Comparison of ENCODE assay signal across 22 cellular contexts in the genomic region with DNA sequence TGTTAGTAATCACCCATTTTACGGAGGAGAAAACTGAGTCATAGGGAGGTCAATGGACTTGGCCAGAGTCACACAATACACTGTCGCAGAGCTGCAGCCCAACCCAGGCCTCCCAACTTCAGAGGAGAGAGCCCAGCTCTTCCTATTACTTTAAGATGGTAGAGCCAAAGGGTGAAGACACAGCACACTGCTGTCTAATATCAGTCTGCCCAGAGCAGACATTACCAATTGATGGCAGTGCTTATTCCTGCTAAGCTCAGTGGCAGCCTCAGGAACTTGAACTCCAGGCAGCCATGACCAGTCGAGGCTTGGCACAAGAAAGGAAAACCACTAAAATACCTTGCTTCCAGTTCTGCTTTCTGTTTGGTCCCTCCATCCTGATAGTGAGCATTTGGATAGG. TPM values are rescaled to one million over a fixed set of nuclear protein-coding genes. Genes with fewer than 3 reads are reported as not detected.
"Had no signal": no experiment of that assay in that cellular context is flagged by ENCODE, and none has a peak within 500 bp of the region (broad histone marks: within the 10 kb centered on the region; RNA-seq: fewer than 3 reads in every experiment).

No MANE protein-coding gene starts in this region.

- H3K27me3 Mint-ChIP-seq: activated B cell treated with CpG ODN at 0.5 μM for 24 hours; activated CD4-positive, alpha-beta memory T cell treated with anti-CD3 and anti-CD28 coated beads, Interleukin-2, amount 10 ng/mL, durations not matched to agents 7 days and 5 days; activated CD8-positive, alpha-beta memory T cell treated with anti-CD3 and anti-CD28 coated beads, Interleukin-2, amount 10 ng/mL, durations not matched to agents 7 days and 5 days; activated naive CD8-positive, alpha-beta T cell; natural killer cell treated with Interleukin-12 subunit alpha and Interleukin-12 subunit beta and Interleukin-15 and Interleukin-18, amount 100 ng/mL, for 72 hours; type B pancreatic cell had no signal

- H3K27ac Mint-ChIP-seq: activated B cell treated with CpG ODN at 0.5 μM for 24 hours; activated CD4-positive, alpha-beta memory T cell treated with anti-CD3 and anti-CD28 coated beads, Interleukin-2, amount 10 ng/mL, durations not matched to agents 7 days and 5 days; activated CD8-positive, alpha-beta memory T cell treated with anti-CD3 and anti-CD28 coated beads, Interleukin-2, amount 10 ng/mL, durations not matched to agents 7 days and 5 days; activated naive CD8-positive, alpha-beta T cell; mesothelial cell of epicardium; natural killer cell treated with Interleukin-12 subunit alpha and Interleukin-12 subunit beta and Interleukin-15 and Interleukin-18, amount 100 ng/mL, for 72 hours; stimulated activated effector memory CD8-positive, alpha-beta T cell treated with anti-CD3 and anti-CD28 coated beads, Interleukin-12 subunit alpha, Interleukin-12 subunit beta, amount 100 ng/mL, for 72 hours; T-helper 2 cell treated with Interferon-gamma antibody and Interleukin-4, amounts not matched to agents 5 μg/mL and 100 μg/mL, for 36 hours; type B pancreatic cell had no signal

- H3K4me1 ChIP-seq: testis had no signal

- H3K9me3 ChIP-seq: esophagus squamous epithelium, left lung, sigmoid colon, testis had no signal

- H3K4me3 Mint-ChIP-seq: activated B cell treated with CpG ODN at 0.5 μM for 24 hours; activated CD4-positive, alpha-beta memory T cell treated with anti-CD3 and anti-CD28 coated beads, Interleukin-2, amount 10 ng/mL, durations not matched to agents 7 days and 5 days; activated CD8-positive, alpha-beta memory T cell treated with anti-CD3 and anti-CD28 coated beads, Interleukin-2, amount 10 ng/mL, durations not matched to agents 7 days and 5 days; activated naive CD8-positive, alpha-beta T cell; mesothelial cell of epicardium; natural killer cell treated with Interleukin-12 subunit alpha and Interleukin-12 subunit beta and Interleukin-15 and Interleukin-18, amount 100 ng/mL, for 72 hours; stimulated activated effector memory CD8-positive, alpha-beta T cell treated with anti-CD3 and anti-CD28 coated beads, Interleukin-12 subunit alpha, Interleukin-12 subunit beta, amount 100 ng/mL, for 72 hours; T-helper 2 cell treated with Interferon-gamma antibody and Interleukin-4, amounts not matched to agents 5 μg/mL and 100 μg/mL, for 36 hours; type B pancreatic cell had no signal

- H3K27ac ChIP-seq: esophagus squamous epithelium, heart right ventricle, left lung, sigmoid colon, testis had no signal

- H3K36me3 Mint-ChIP-seq: activated naive CD8-positive, alpha-beta T cell; natural killer cell treated with Interleukin-12 subunit alpha and Interleukin-12 subunit beta and Interleukin-15 and Interleukin-18, amount 100 ng/mL, for 72 hours had no signal

- H3K9me3 Mint-ChIP-seq: activated B cell treated with CpG ODN at 0.5 μM for 24 hours; activated CD4-positive, alpha-beta memory T cell treated with anti-CD3 and anti-CD28 coated beads, Interleukin-2, amount 10 ng/mL, durations not matched to agents 7 days and 5 days; mesothelial cell of epicardium; natural killer cell treated with Interleukin-12 subunit alpha and Interleukin-12 subunit beta and Interleukin-15 and Interleukin-18, amount 100 ng/mL, for 72 hours; stimulated activated effector memory CD8-positive, alpha-beta T cell treated with anti-CD3 and anti-CD28 coated beads, Interleukin-12 subunit alpha, Interleukin-12 subunit beta, amount 100 ng/mL, for 72 hours; T-helper 2 cell treated with Interferon-gamma antibody and Interleukin-4, amounts not matched to agents 5 μg/mL and 100 μg/mL, for 36 hours; type B pancreatic cell had no signal

- DNase-seq: activated B cell treated with CpG ODN at 0.5 μM for 24 hours; activated CD4-positive, alpha-beta memory T cell treated with anti-CD3 and anti-CD28 coated beads, Interleukin-2, amount 10 ng/mL, durations not matched to agents 7 days and 5 days; activated CD4-positive, alpha-beta T cell treated with anti-CD3 and anti-CD28 coated beads for 48 hours; activated CD8-positive, alpha-beta memory T cell treated with anti-CD3 and anti-CD28 coated beads, Interleukin-2, amount 10 ng/mL, durations not matched to agents 7 days and 5 days; cerebellar nuclear complex; cortex of kidney; esophagus squamous epithelium; heart right ventricle; left lung; sigmoid colon; stimulated activated CD4-positive, alpha-beta T cell treated with anti-CD3 and anti-CD28 coated beads, Interleukin-4, amount 100 ng/mL, for 24 hours; testis had no signal

- H3K27me3 ChIP-seq: esophagus squamous epithelium, heart right ventricle, left lung, sigmoid colon, testis had no signal

RNA-seq across cellular contexts. Expression of gene TMEM150B, which starts 18.4 kb away (rescaled TPM):
- total RNA-seq: activated B cell treated with CpG ODN at 0.5 μM for 24 hours, bronchial epithelial cell, endothelial cell of umbilical vein, kidney epithelial cell, lung microvascular endothelial cell, mesothelial cell of epicardium had no signal

RNA-seq across cellular contexts. Expression of gene COX6B2, which starts 47.8 kb away (rescaled TPM):
- total RNA-seq: activated B cell treated with CpG ODN at 0.5 μM for 24 hours; endothelial cell of umbilical vein; heart right ventricle; lung microvascular endothelial cell; natural killer cell treated with Interleukin-12 subunit alpha and Interleukin-12 subunit beta and Interleukin-15 and Interleukin-18, amount 100 ng/mL, for 72 hours had no signal
